Comparison of ENCODE assay signal across 1 cellular context in the genomic region with DNA sequence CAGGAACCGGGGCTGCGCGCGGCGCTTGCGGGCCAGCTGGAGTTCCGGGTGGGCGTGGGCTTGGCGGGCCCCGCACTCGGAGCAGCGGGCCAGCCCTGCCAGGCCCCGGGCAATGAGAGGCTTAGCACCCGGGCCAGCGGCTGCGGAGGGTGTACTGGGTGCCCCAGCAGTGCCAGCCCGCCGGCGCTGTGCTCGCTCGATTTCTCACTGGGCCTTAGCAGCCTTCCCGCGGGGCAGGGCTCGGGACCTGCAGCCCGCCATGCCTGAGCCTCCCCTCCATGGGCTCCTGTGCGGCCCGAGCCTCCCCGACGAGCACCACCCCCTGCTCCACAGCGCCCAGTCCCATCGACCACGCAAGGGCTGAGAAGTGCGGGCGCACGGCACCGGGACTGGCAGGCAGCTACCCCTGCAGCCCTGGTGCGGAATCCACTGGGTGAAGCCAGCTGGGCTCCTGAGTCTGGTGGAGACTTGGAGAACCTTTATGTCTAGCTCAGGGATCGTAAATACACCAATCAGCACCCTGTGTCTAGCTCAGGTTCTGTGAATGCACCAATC. TPM values are rescaled to one million over a fixed set of nuclear protein-coding genes. Genes with fewer than 3 reads are reported as not detected.
"Had no signal": no experiment of that assay in that cellular context is flagged by ENCODE, and none has a peak within 500 bp of the region (broad histone marks: within the 10 kb centered on the region; RNA-seq: fewer than 3 reads in every experiment).

No MANE protein-coding gene starts in this region.

RNA-seq across cellular contexts. Expression of a gene that starts 48.2 kb away (rescaled TPM):
- total RNA-seq: GM12878 had no signal
